13 cellular contexts compared by ENCODE assay signal in genomic region chr16:68972720-68973119, GRCh38.
DNase-seq lines count a peak whose midpoint lies in the region; ATAC-seq and TF ChIP-seq lines count a peak whose summit lies in the region.
"Had no signal": no experiment of that assay in that cellular context is flagged by ENCODE, and none has a peak within 500 bp of the region (broad histone marks: within the 10 kb centered on the region; RNA-seq: fewer than 3 reads in every experiment).

No MANE protein-coding gene starts in this region.

- H3K36me3 ChIP-seq in NT2/D1 (ENCODE audit: insufficient read depth, insufficient read length, low read length), result peaks cover 32% of the 10 kb centered on the region
- H3K36me3 ChIP-seq in smooth muscle cell (ENCODE audit: low read depth), result no peaks in the 10 kb centered on the region

- H3K4me1 ChIP-seq in NT2/D1 (ENCODE audit: insufficient read depth, insufficient read length) (peaks cover 6% of the 10 kb centered on the region), smooth muscle cell (ENCODE audit: low read depth) (peaks cover 19% of the 10 kb centered on the region)
- H3K4me1 ChIP-seq: BLaER1 treated with 17β-estradiol and CSF1 and Interleukin-3, amounts not matched to agents 10 nM and 100 nM had no signal

- peak; percentile 60 for TF ChIP-seq CTCF in fibroblast of the aortic adventitia (IDR thresholded peaks at IDR 0.05; ENCODE audit: insufficient read depth, low read length)
- peak; percentile 13 for TF ChIP-seq CTCF in smooth muscle cell (IDR thresholded peaks at IDR 0.05; ENCODE audit: borderline replicate concordance, insufficient read depth, poor library complexity, severe bottlenecking)

- H3K9me3 ChIP-seq in NT2/D1 (ENCODE audit: insufficient read depth, low read length) (no peaks in the 10 kb centered on the region), smooth muscle cell (replicated peaks; ENCODE audit: low read depth) (no peaks in the 10 kb centered on the region)
- H3K9me3 ChIP-seq: BLaER1 treated with 17β-estradiol and CSF1 and Interleukin-3, amounts not matched to agents 10 nM and 100 nM; thoracic aorta had no signal

- H3K9ac ChIP-seq in NT2/D1 (ENCODE audit: insufficient read length, low read depth), result no peak overlapping the region
- H3K9ac ChIP-seq in smooth muscle cell (ENCODE audit: low read depth), result no peak overlapping the region
- H3K9ac ChIP-seq: BLaER1 treated with 17β-estradiol and CSF1 and Interleukin-3, amounts not matched to agents 10 nM and 100 nM had no signal

- no peak overlapping the region for H3K27ac ChIP-seq in smooth muscle cell (ENCODE audit: low read depth)
- H3K27ac ChIP-seq: BLaER1 treated with 17β-estradiol and CSF1 and Interleukin-3, amounts not matched to agents 10 nM and 100 nM; thoracic aorta had no signal

- H3K27me3 ChIP-seq in NT2/D1 (ENCODE audit: insufficient read depth, insufficient read length), result no peaks in the 10 kb centered on the region
- H3K27me3 ChIP-seq in smooth muscle cell (ENCODE audit: low read depth), result no peaks in the 10 kb centered on the region
- H3K27me3 ChIP-seq: BLaER1 treated with 17β-estradiol and CSF1 and Interleukin-3, amounts not matched to agents 10 nM and 100 nM had no signal

- no peaks in the 10 kb centered on the region for H3F3A ChIP-seq in smooth muscle cell (ENCODE audit: low read depth)

- DNase-seq in NCI-H2107 treated with DMSO at 0.1 percent for 48 hours (lab: John Stamatoyannopoulos, UW; ENCODE audit: unreplicated experiment) (peak; percentile 77), NCI-H2107 (lab: John Stamatoyannopoulos, UW) (no peak), NT2/D1 (ENCODE audit: low read depth, low spot score) (peak; percentile 82), fibroblast of the aortic adventitia (ENCODE audit: low read depth) (peak; percentile 59), smooth muscle cell (lab: John Stamatoyannopoulos, UW; ENCODE audit: unreplicated experiment) (no peak)
- DNase-seq: activated CD8-positive, alpha-beta T cell treated with anti-CD3 and anti-CD28 coated beads for 36 hours; NCI-H2081 treated with DMSO at 0.1 percent for 48 hours; right cardiac atrium had no signal

- no peak overlapping the region for H2AFZ ChIP-seq in smooth muscle cell (ENCODE audit: low read depth)

- no peak overlapping the region for H3K4me2 ChIP-seq in smooth muscle cell
- H3K4me2 ChIP-seq: BLaER1 treated with 17β-estradiol and CSF1 and Interleukin-3, amounts not matched to agents 10 nM and 100 nM had no signal

- no peaks in the 10 kb centered on the region for H3K79me2 ChIP-seq in smooth muscle cell (ENCODE audit: low read depth)

- ATAC-seq in HG02852 (IDR thresholded peaks at IDR 0.05; ENCODE audit: unreplicated experiment) (no peak), HG02642 (IDR thresholded peaks at IDR 0.05; ENCODE audit: poor library complexity, unreplicated experiment) (no peak), HG02884 (IDR thresholded peaks at IDR 0.05; ENCODE audit: unreplicated experiment) (no peak)
- ATAC-seq: activated CD8-positive, alpha-beta T cell treated with anti-CD3 and anti-CD28 coated beads for 36 hours; right cardiac atrium had no signal

- no peaks in the 10 kb centered on the region for H4K20me1 ChIP-seq in smooth muscle cell (ENCODE audit: low read depth)
- H4K20me1 ChIP-seq: BLaER1 treated with 17β-estradiol and CSF1 and Interleukin-3, amounts not matched to agents 10 nM and 100 nM had no signal

- no peak overlapping the region for H3K4me3 ChIP-seq in NT2/D1 (ENCODE audit: insufficient read length, low read depth)
- H3K4me3 ChIP-seq in fibroblast of the aortic adventitia (ENCODE audit: low read depth, low read length), result no peak overlapping the region
- no peak overlapping the region for H3K4me3 ChIP-seq in smooth muscle cell
- H3K4me3 ChIP-seq: BLaER1 treated with 17β-estradiol and CSF1 and Interleukin-3, amounts not matched to agents 10 nM and 100 nM; thoracic aorta had no signal

- 26% methylated on average over 4 of the region's 4 CpGs for WGBS in smooth muscle cell (ENCODE audit: low lambda C conversion rate)

Comparison
In these comparisons a context has a peak if more than half of its experiments do, and no peak if none do; other contexts are left out.
1. DNase-seq: peak in NCI-H2107 treated with DMSO at 0.1 percent for 48 hours (single experiment), NT2/D1 (single experiment) and fibroblast of the aortic adventitia (single experiment); none in NCI-H2107 (single experiment) and smooth muscle cell (single experiment).